ENCODE assay signal across 24 cellular contexts in genomic region chr7:38086857-38087256, GRCh38.
"Had no signal": no experiment of that assay in that cellular context is flagged by ENCODE, and none has a peak within 500 bp of the region (broad histone marks: within the 10 kb centered on the region; RNA-seq: fewer than 3 reads in every experiment).

No MANE protein-coding gene starts in this region.

- H3K36me3 Mint-ChIP-seq: natural killer cell treated with Interleukin-12 subunit alpha and Interleukin-12 subunit beta and Interleukin-15 and Interleukin-18, amount 100 ng/mL, for 72 hours; neural progenitor cell; stimulated activated effector memory CD8-positive, alpha-beta T cell treated with anti-CD3 and anti-CD28 coated beads, Interleukin-12 subunit alpha, Interleukin-12 subunit beta, amount 100 ng/mL, for 72 hours; stimulated activated naive B cell treated with anti-CD40 and anti-IgM and Interleukin-4, amounts not matched to agents 10 μg/mL and 1 μg/mL and 100 μg/mL, for 72 hours had no signal

- FAIRE-seq: small intestine, urothelium cell line had no signal

- H3K27ac Mint-ChIP-seq: natural killer cell treated with Interleukin-12 subunit alpha and Interleukin-12 subunit beta and Interleukin-15 and Interleukin-18, amount 100 ng/mL, for 72 hours; neural progenitor cell; progenitor cell of endocrine pancreas; stimulated activated effector memory CD8-positive, alpha-beta T cell treated with anti-CD3 and anti-CD28 coated beads, Interleukin-12 subunit alpha, Interleukin-12 subunit beta, amount 100 ng/mL, for 72 hours; stimulated activated naive B cell treated with anti-CD40 and anti-IgM and Interleukin-4, amounts not matched to agents 10 μg/mL and 1 μg/mL and 100 μg/mL, for 72 hours; stimulated activated naive CD8-positive, alpha-beta T cell treated with anti-CD3 and anti-CD28 coated beads, Interleukin-15, Interleukin-2, amounts not matched to agents 100 ng/mL and 50 ng/mL, for 24 hours had no signal

- H3K4me3 Mint-ChIP-seq: natural killer cell treated with Interleukin-12 subunit alpha and Interleukin-12 subunit beta and Interleukin-15 and Interleukin-18, amount 100 ng/mL, for 72 hours; neural progenitor cell; stimulated activated effector memory CD8-positive, alpha-beta T cell treated with anti-CD3 and anti-CD28 coated beads, Interleukin-12 subunit alpha, Interleukin-12 subunit beta, amount 100 ng/mL, for 72 hours; stimulated activated naive B cell treated with anti-CD40 and anti-IgM and Interleukin-4, amounts not matched to agents 10 μg/mL and 1 μg/mL and 100 μg/mL, for 72 hours; stimulated activated naive CD8-positive, alpha-beta T cell treated with anti-CD3 and anti-CD28 coated beads, Interleukin-15, Interleukin-2, amounts not matched to agents 100 ng/mL and 50 ng/mL, for 24 hours had no signal

- DNase-seq: occipital lobe; ovary; posterior cingulate gyrus; psoas muscle; right cardiac atrium; right lobe of liver; sigmoid colon; small intestine; stimulated activated CD4-positive, alpha-beta T cell treated with anti-CD3 and anti-CD28 coated beads, Interleukin-15, amount 100 ng/mL, for 24 hours; stimulated activated CD4-positive, alpha-beta T cell treated with anti-CD3 and anti-CD28 coated beads, Interleukin-2, amount 100 ng/mL, for 24 hours; stimulated activated CD4-positive, alpha-beta T cell treated with anti-CD3 and anti-CD28 coated beads, Interleukin-2, amount 100 ng/mL, for 48 hours; stimulated activated CD4-positive, alpha-beta T cell treated with anti-CD3 and anti-CD28 coated beads, Interleukin-4, amount 100 ng/mL, for 24 hours; stimulated activated naive B cell treated with anti-CD40 and anti-IgM and Interleukin-4, amounts not matched to agents 10 μg/mL and 1 μg/mL and 100 μg/mL, for 72 hours; stimulated activated naive CD4-positive, alpha-beta T cell treated with Interleukin-2 at 50 U/mL for 16 hours; stomach; thyroid gland; trophoblast cell; upper lobe of left lung had no signal

- ATAC-seq: natural killer cell treated with Interleukin-12 subunit alpha and Interleukin-12 subunit beta and Interleukin-15 and Interleukin-18, amount 100 ng/mL, for 72 hours; psoas muscle; right cardiac atrium; right lobe of liver; stimulated activated effector memory CD8-positive, alpha-beta T cell treated with anti-CD3 and anti-CD28 coated beads, Interleukin-12 subunit alpha, Interleukin-12 subunit beta, amount 100 ng/mL, for 72 hours; stimulated activated naive B cell treated with anti-CD40 and anti-IgM and Interleukin-4, amounts not matched to agents 10 μg/mL and 1 μg/mL and 100 μg/mL, for 72 hours had no signal

- H3K9me3 Mint-ChIP-seq: natural killer cell treated with Interleukin-12 subunit alpha and Interleukin-12 subunit beta and Interleukin-15 and Interleukin-18, amount 100 ng/mL, for 72 hours; stimulated activated effector memory CD8-positive, alpha-beta T cell treated with anti-CD3 and anti-CD28 coated beads, Interleukin-12 subunit alpha, Interleukin-12 subunit beta, amount 100 ng/mL, for 72 hours had no signal

- H3K4me1 Mint-ChIP-seq: neural progenitor cell; stimulated activated effector memory CD8-positive, alpha-beta T cell treated with anti-CD3 and anti-CD28 coated beads, Interleukin-12 subunit alpha, Interleukin-12 subunit beta, amount 100 ng/mL, for 72 hours; stimulated activated naive B cell treated with anti-CD40 and anti-IgM and Interleukin-4, amounts not matched to agents 10 μg/mL and 1 μg/mL and 100 μg/mL, for 72 hours had no signal

- H3K27me3 Mint-ChIP-seq: progenitor cell of endocrine pancreas had no signal
